Comparison of ENCODE assay signal across 19 cellular contexts in the genomic region with DNA sequence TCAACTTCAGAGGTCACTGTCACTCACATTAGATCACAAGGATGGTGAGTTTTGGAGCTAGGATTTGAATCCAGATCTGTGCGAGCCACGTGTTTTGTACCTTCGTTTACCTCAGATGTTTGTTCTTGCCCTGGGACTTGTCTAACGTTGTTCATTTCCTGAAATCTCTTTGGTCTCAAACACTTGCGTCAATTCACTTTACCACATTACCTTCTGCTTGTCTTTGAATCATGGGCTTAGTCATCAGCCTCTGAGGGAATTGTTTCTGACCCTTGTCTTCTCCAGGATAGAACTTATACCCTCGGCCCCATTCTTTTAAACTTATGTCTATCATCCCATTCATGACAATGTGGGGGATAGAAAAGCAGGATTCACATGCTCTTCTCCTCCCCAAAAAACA.
"Had no signal": no experiment of that assay in that cellular context is flagged by ENCODE, and none has a peak within 500 bp of the region (broad histone marks: within the 10 kb centered on the region; RNA-seq: fewer than 3 reads in every experiment).

No MANE protein-coding gene starts in this region.

- ATAC-seq: heart right ventricle; naive thymus-derived CD4-positive, alpha-beta T cell; psoas muscle; right lobe of liver; stimulated activated naive B cell treated with anti-CD40 and anti-IgM and Interleukin-4, amounts not matched to agents 10 μg/mL and 1 μg/mL and 100 μg/mL, for 72 hours; stimulated activated naive CD8-positive, alpha-beta T cell treated with anti-CD3 and anti-CD28 coated beads, Interleukin-15, amount 100 ng/mL, for 72 hours; upper lobe of right lung had no signal

- H3K4me3 ChIP-seq: colonic mucosa, heart right ventricle, psoas muscle, right lobe of liver, spleen, testis, tibial nerve, upper lobe of right lung had no signal

- DNase-seq: colonic mucosa; dermis blood vessel endothelial cell; heart right ventricle; hypothalamus; kidney glomerular epithelial cell; naive thymus-derived CD4-positive, alpha-beta T cell; nephron progenitor cell; psoas muscle; retina; right lobe of liver; spleen; stimulated activated CD4-positive, alpha-beta T cell treated with anti-CD3 and anti-CD28 coated beads, Interleukin-15, amount 100 ng/mL, for 24 hours; stimulated activated CD4-positive, alpha-beta T cell treated with anti-CD3 and anti-CD28 coated beads, Interleukin-1b, Interleukin-23, amount 100 ng/mL, for 48 hours; stimulated activated CD4-positive, alpha-beta T cell treated with anti-CD3 and anti-CD28 coated beads, Interleukin-4, amount 100 ng/mL, for 24 hours; stimulated activated naive B cell treated with anti-CD40 and anti-IgM and Interleukin-4, amounts not matched to agents 10 μg/mL and 1 μg/mL and 100 μg/mL, for 72 hours; stimulated activated naive CD8-positive, alpha-beta T cell treated with anti-CD3 and anti-CD28 coated beads, Interleukin-15, amount 100 ng/mL, for 72 hours; testis; upper lobe of right lung had no signal

- H3K36me3 ChIP-seq: colonic mucosa, heart right ventricle, right lobe of liver, spleen, tibial nerve, upper lobe of right lung had no signal

- H3K4me3 Mint-ChIP-seq: naive thymus-derived CD4-positive, alpha-beta T cell; nephron progenitor cell; stimulated activated naive B cell treated with anti-CD40 and anti-IgM and Interleukin-4, amounts not matched to agents 10 μg/mL and 1 μg/mL and 100 μg/mL, for 72 hours; stimulated activated naive CD8-positive, alpha-beta T cell treated with anti-CD3 and anti-CD28 coated beads, Interleukin-15, amount 100 ng/mL, for 72 hours had no signal

- H3K4me1 Mint-ChIP-seq: nephron progenitor cell; stimulated activated naive B cell treated with anti-CD40 and anti-IgM and Interleukin-4, amounts not matched to agents 10 μg/mL and 1 μg/mL and 100 μg/mL, for 72 hours; stimulated activated naive CD8-positive, alpha-beta T cell treated with anti-CD3 and anti-CD28 coated beads, Interleukin-15, amount 100 ng/mL, for 72 hours had no signal

- H3K27me3 Mint-ChIP-seq: stimulated activated naive B cell treated with anti-CD40 and anti-IgM and Interleukin-4, amounts not matched to agents 10 μg/mL and 1 μg/mL and 100 μg/mL, for 72 hours; stimulated activated naive CD8-positive, alpha-beta T cell treated with anti-CD3 and anti-CD28 coated beads, Interleukin-15, amount 100 ng/mL, for 72 hours had no signal

- H3K27me3 ChIP-seq: colonic mucosa, right lobe of liver, spleen, testis, tibial nerve, upper lobe of right lung had no signal

- H3K27ac ChIP-seq: colonic mucosa, heart right ventricle, psoas muscle, right lobe of liver, spleen, testis, tibial nerve, upper lobe of right lung had no signal

- H3K4me1 ChIP-seq: colonic mucosa, heart right ventricle, psoas muscle, right lobe of liver, spleen, testis, tibial nerve, upper lobe of right lung had no signal

- H3K36me3 Mint-ChIP-seq: stimulated activated naive B cell treated with anti-CD40 and anti-IgM and Interleukin-4, amounts not matched to agents 10 μg/mL and 1 μg/mL and 100 μg/mL, for 72 hours had no signal

- H3K9me3 ChIP-seq: colonic mucosa, psoas muscle, right lobe of liver, testis, upper lobe of right lung had no signal
